8 cellular contexts compared by ENCODE assay signal in the genomic region with DNA sequence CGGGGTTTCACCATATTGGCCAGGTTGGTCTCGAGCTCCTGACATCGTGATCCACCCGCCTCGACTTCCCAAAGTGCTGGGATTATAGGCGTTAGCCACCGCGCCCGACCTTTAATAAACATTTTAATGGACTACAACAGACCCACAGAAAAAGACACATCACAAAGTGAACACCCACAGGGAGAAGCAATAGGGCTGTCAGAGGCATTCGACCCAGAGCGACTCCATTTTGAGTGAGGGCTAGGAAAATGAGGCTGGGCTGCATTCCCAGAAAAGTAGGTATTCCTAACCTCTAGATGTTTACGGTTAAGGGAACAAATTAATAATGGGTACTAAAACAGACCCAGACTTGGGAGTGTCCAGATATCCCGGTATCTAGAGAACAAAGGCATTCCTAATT. TPM values are rescaled to one million over a fixed set of nuclear protein-coding genes. Genes with fewer than 3 reads are reported as not detected.
DNase-seq lines count a peak whose midpoint lies in the region; ATAC-seq and TF ChIP-seq lines count a peak whose summit lies in the region.

No MANE protein-coding gene starts in this region.

- H3K27me3 Mint-ChIP-seq in progenitor cell of endocrine pancreas, result no peaks in the 10 kb centered on the region

- H3K4me3 Mint-ChIP-seq in progenitor cell of endocrine pancreas (ENCODE audit: low read depth), result peak overlapping the region; percentile 97

- peaks cover 4% of the 10 kb centered on the region for H3K9me3 Mint-ChIP-seq in progenitor cell of endocrine pancreas (ENCODE audit: low read depth)

- no peaks in the 10 kb centered on the region; the same call in 1 of the 2 replicates for H3F3A ChIP-seq in SU-DHL-6 (ENCODE audit: insufficient read depth)

- TF ChIP-seq CTCF in GM12864 (IDR thresholded peaks at IDR 0.05; ENCODE audit: low read depth, low read length, missing control alignments) (no peak), SU-DHL-6 (IDR thresholded peaks at IDR 0.05; ENCODE audit: insufficient read depth, low read length, poor library complexity, severe bottlenecking) (no peak), progenitor cell of endocrine pancreas (IDR thresholded peaks at IDR 0.05; ENCODE audit: unreplicated experiment) (no peak)

- H3K9me2 ChIP-seq in SU-DHL-6 (replicated peaks; ENCODE audit: insufficient read depth, low read length), result no peaks in the 10 kb centered on the region

- peaks cover 30% of the 10 kb centered on the region for H3K36me3 Mint-ChIP-seq in progenitor cell of endocrine pancreas (ENCODE audit: insufficient read depth)

- peaks cover 46% of the 10 kb centered on the region for H3K79me2 ChIP-seq in SU-DHL-6 (ENCODE audit: insufficient read depth, low read length)

- H3K9me3 ChIP-seq in SU-DHL-6 (ENCODE audit: insufficient read depth, low read length), result no peaks in the 10 kb centered on the region

- peaks cover 25% of the 10 kb centered on the region for H3K4me1 Mint-ChIP-seq in progenitor cell of endocrine pancreas (ENCODE audit: low read depth)

- peak overlapping the region; percentile 93 for H2AFZ ChIP-seq in SU-DHL-6 (ENCODE audit: low read depth, low read length, severe bottlenecking)

- no peak for ATAC-seq in HG03520 (IDR thresholded peaks at IDR 0.05; ENCODE audit: unreplicated experiment)

- H3K4me2 ChIP-seq in SU-DHL-6 (ENCODE audit: low read depth, low read length, poor library complexity, severe bottlenecking), result peak overlapping the region; percentile 88

- peak overlapping the region; percentile 52; the same call in 1 of the 2 replicates for H3K27ac ChIP-seq in SU-DHL-6 (ENCODE audit: low read depth, low read length)

- DNase-seq in GM12864 (ENCODE audit: low read depth), result no peak
- DNase-seq in fibroblast of peridontal ligament (ENCODE audit: extremely low read depth), result peak; percentile 5
- DNase-seq in progenitor cell of endocrine pancreas (ENCODE audit: low spot score, unreplicated experiment), result no peak
- DNase-seq in COLO668 (lab: John Stamatoyannopoulos, UW; ENCODE audit: unreplicated experiment), result no peak
- no peak for DNase-seq in AG20443 (ENCODE audit: low spot score)
- DNase-seq in GM19238 (ENCODE audit: insufficient read length, low spot score), result no peak

- H3K27ac Mint-ChIP-seq in progenitor cell of endocrine pancreas, result peak overlapping the region; percentile 97

- H3K36me3 ChIP-seq in SU-DHL-6 (ENCODE audit: low read length), result no peaks in the 10 kb centered on the region

- H3K4me3 ChIP-seq in GM12864 (ENCODE audit: low read depth, low read length) (peak overlapping the region; percentile 82), SU-DHL-6 (ENCODE audit: insufficient read depth, low read length, poor library complexity, severe bottlenecking) (peak overlapping the region; percentile 76)

- H4K20me1 ChIP-seq in SU-DHL-6 (ENCODE audit: low read depth, low read length), result no peaks in the 10 kb centered on the region

- H3K9ac ChIP-seq in SU-DHL-6 (ENCODE audit: low read length), result peak overlapping the region; percentile 88

- no peaks in the 10 kb centered on the region for H3K27me3 ChIP-seq in SU-DHL-6 (ENCODE audit: low read length)

RNA-seq across cellular contexts. Expression of gene ZNF8, which starts 1.0 kb away (rescaled TPM):
- total RNA-seq in progenitor cell of endocrine pancreas, result 18.1 and 18.2 TPM in 2 replicates

RNA-seq across cellular contexts. Expression of gene ERVK3-1, which starts 27.4 kb away (rescaled TPM):
- total RNA-seq in progenitor cell of endocrine pancreas, result 41.3 and 46.2 TPM in 2 replicates

RNA-seq across cellular contexts. Expression of gene ZNF544, which starts 49.0 kb away (rescaled TPM):
- total RNA-seq in progenitor cell of endocrine pancreas, result 61.0 and 70.5 TPM in 2 replicates

RNA-seq across cellular contexts. Expression of gene ZSCAN22, which starts 49.0 kb away (rescaled TPM):
- total RNA-seq in progenitor cell of endocrine pancreas, result 4.6 TPM in 2 replicates
